Comparison of ENCODE assay signal across 8 cellular contexts in the genomic region with DNA sequence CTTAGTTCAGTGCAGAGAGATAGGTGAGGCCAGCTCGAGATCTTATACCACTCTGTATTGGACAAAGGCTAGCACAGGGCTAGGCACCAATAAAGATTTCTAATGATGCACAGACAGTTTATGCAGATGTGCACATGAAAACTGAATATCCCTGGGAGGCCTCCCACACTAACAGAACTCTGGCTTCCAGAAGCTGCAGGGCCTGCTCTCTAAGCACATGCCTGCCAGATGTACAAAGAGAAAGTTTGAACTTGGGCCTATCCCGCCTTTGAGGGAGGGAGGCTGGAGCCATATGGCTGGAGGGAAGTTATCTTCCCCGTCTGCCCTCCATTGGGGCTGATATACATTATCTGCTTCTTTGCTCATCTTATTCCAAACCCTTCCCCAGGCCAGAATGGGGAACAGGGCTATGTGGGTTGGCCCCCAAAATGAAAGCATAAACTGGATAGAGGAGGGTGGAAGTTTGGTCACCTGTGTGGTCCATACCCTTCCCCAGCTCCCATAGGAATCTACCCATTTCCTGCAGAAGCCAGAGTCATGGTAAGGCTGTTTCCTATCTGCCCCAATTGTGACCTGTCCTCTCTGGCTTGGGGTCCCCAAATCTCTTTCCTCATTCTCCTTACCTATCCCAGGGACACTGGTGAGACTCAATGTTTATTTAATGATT. TPM values are rescaled to one million over a fixed set of nuclear protein-coding genes. Genes with fewer than 3 reads are reported as not detected.
DNase-seq lines count a peak whose midpoint lies in the region; ATAC-seq, FAIRE-seq and TF ChIP-seq lines count a peak whose summit lies in the region.

No MANE protein-coding gene starts in this region.

- DNase-seq in activated naive CD4-positive, alpha-beta T cell treated with anti-CD3 and anti-CD28 coated beads, Interleukin-2, amount 10 ng/mL, durations not matched to agents 7 days and 5 days: no peak
- no peak for DNase-seq in activated naive CD4-positive, alpha-beta T cell treated with anti-CD3 and anti-CD28 coated beads, Interleukin-2, amount 50 U/mL, for 16 hours
- DNase-seq in ascending aorta (ENCODE audit: low spot score in 2 of 2): no peak
- DNase-seq in HepG2 (ENCODE audit: low spot score): no peak
- DNase-seq in type B pancreatic cell (ENCODE audit: extremely low spot score, unreplicated experiment): no peak
- DNase-seq in stimulated activated naive CD4-positive, alpha-beta T cell (lab: John Stamatoyannopoulos, UW): no peak
- DNase-seq in NCI-H1092 treated with DMSO at 0.1 percent for 48 hours (lab: John Stamatoyannopoulos, UW): no peak

- peak in 1 of 2 experiments; percentile 48; a peak in 1 of 4 replicates for TF ChIP-seq POLR2A in HepG2 (IDR thresholded peaks at IDR 0.05; ENCODE audit: insufficient read depth in 1 of 2, low read depth in 2 of 2, low read length in 2 of 2)

- peaks cover 25% of the 10 kb centered on the region for H3K79me2 ChIP-seq in HepG2 (ENCODE audit: insufficient read depth, low read length)

- H3K36me3 ChIP-seq in ascending aorta (no peaks in the 10 kb centered on the region), HepG2 (replicated peaks in 1 of 2; ENCODE audit: control insufficient read depth in 1 of 2, insufficient read depth in 2 of 2, low read length in 2 of 2) (no peaks in the 10 kb centered on the region)

- H2AFZ ChIP-seq in HepG2 (ENCODE audit: low read length): no peak overlapping the region

- POLR2A ChIA-PET in HepG2 (lab: Yijun Ruan, JAX): interaction anchor here (1.0 to 9.0 kb wide), 4 partner anchors 15 to 33 kb away, joined by 3 to 141 read pairs (median 12); no protein-coding TSS in a partner anchor

- no peaks in the 10 kb centered on the region for H3K36me3 Mint-ChIP-seq in activated naive CD4-positive, alpha-beta T cell treated with anti-CD3 and anti-CD28 coated beads, Interleukin-2, amount 10 ng/mL, durations not matched to agents 7 days and 5 days
- H3K36me3 Mint-ChIP-seq in type B pancreatic cell: no peaks in the 10 kb centered on the region

- CTCF ChIA-PET in activated naive CD4-positive, alpha-beta T cell treated with anti-CD3 and anti-CD28 coated beads, Interleukin-2, amount 10 ng/mL, durations not matched to agents 7 days and 5 days (lab: Charles Lee): interaction anchor here (1.2 to 11.9 kb wide), 5 partner anchors 13 to 77 kb away, joined by 5 to 140 read pairs (median 45); no protein-coding TSS in a partner anchor
- CTCF ChIA-PET in HepG2 (lab: Yijun Ruan, JAX; ENCODE audit: low intra/inter-chr PET ratio, low total read pairs): interaction anchor here (1.4 to 3.8 kb wide), 2 partner anchors 24 to 46 kb away, joined by 3 to 45 read pairs; no protein-coding TSS in a partner anchor

- peaks cover 70% of the 10 kb centered on the region for H3K27me3 Mint-ChIP-seq in activated naive CD4-positive, alpha-beta T cell treated with anti-CD3 and anti-CD28 coated beads, Interleukin-2, amount 10 ng/mL, durations not matched to agents 7 days and 5 days
- peaks cover 36% of the 10 kb centered on the region for H3K27me3 Mint-ChIP-seq in type B pancreatic cell

- H3K27ac Mint-ChIP-seq in activated naive CD4-positive, alpha-beta T cell treated with anti-CD3 and anti-CD28 coated beads, Interleukin-2, amount 10 ng/mL, durations not matched to agents 7 days and 5 days: peak overlapping the region; percentile 33
- H3K27ac Mint-ChIP-seq in type B pancreatic cell: peak overlapping the region; percentile 85

- H3K4me1 ChIP-seq in ascending aorta (peaks cover 15 to 46% of the 10 kb centered on the region in 2 donors), HepG2 (ENCODE audit: insufficient read depth, low read length) (peaks cover 34% of the 10 kb centered on the region)

- H3K27me3 ChIP-seq in ascending aorta: no peaks in the 10 kb centered on the region
- peaks cover 2 to 5% of the 10 kb centered on the region in 2 experiments; a peak in 3 of 5 replicates for H3K27me3 ChIP-seq in HepG2 (ENCODE audit: control insufficient read depth in 1 of 2, insufficient read depth in 2 of 2, low read length in 2 of 2)

- H3K27ac ChIP-seq in ascending aorta (peak overlapping the region; percentile 74 to 82), HepG2 (ENCODE audit: extremely low read length, insufficient read depth, low read length) (peak overlapping the region; percentile 81)

- H3K9ac ChIP-seq in HepG2 (ENCODE audit: insufficient read depth, low read depth, low read length): peak overlapping the region; percentile 57

- no peaks in the 10 kb centered on the region for H3K9me3 Mint-ChIP-seq in activated naive CD4-positive, alpha-beta T cell treated with anti-CD3 and anti-CD28 coated beads, Interleukin-2, amount 10 ng/mL, durations not matched to agents 7 days and 5 days
- no peaks in the 10 kb centered on the region for H3K9me3 Mint-ChIP-seq in type B pancreatic cell

- TF ChIP-seq EP300 in HepG2 (IDR thresholded peaks at IDR 0.05; ENCODE audit: low read depth in 2 of 2, low read length in 2 of 2) (no peak), HepG2 (CRISPR knock-in tag; IDR thresholded peaks at IDR 0.05; ENCODE audit: borderline replicate concordance) (no peak)

- in situ Hi-C loops in HepG2 (cut with HindIII; ENCODE audit: extremely low pct_ligation_motif_present, low pct_unique_long_range_greater_than_20kb): loop anchor here (5.0 kb wide), 1 partner anchor 33 kb away; a partner anchor contains a TSS

- H3K4me1 Mint-ChIP-seq in activated naive CD4-positive, alpha-beta T cell treated with anti-CD3 and anti-CD28 coated beads, Interleukin-2, amount 10 ng/mL, durations not matched to agents 7 days and 5 days: peaks cover 43% of the 10 kb centered on the region
- H3K4me1 Mint-ChIP-seq in type B pancreatic cell (ENCODE audit: unreplicated experiment): peaks cover 27% of the 10 kb centered on the region

- peak overlapping the region; percentile 99 for H3K4me2 ChIP-seq in HepG2 (ENCODE audit: low read depth, low read length)

- H3K9me3 ChIP-seq in ascending aorta: no peaks in the 10 kb centered on the region
- no peaks in the 10 kb centered on the region for H3K9me3 ChIP-seq in HepG2 (ENCODE audit: low read length)

- no peak for TF ChIP-seq CTCF in ascending aorta (IDR thresholded peaks at IDR 0.05)
- no peak for TF ChIP-seq CTCF in HepG2 (CRISPR knock-in tag; IDR thresholded peaks at IDR 0.05)
- no peak for TF ChIP-seq CTCF in type B pancreatic cell (conservative IDR thresholded peaks at IDR 0.05)

- WGBS in HepG2 (ENCODE audit: low lambda C conversion rate): 79% methylated on average over 3 of the region's 3 CpGs

- BruUV-seq in HepG2 (replicated peaks; lab: Mats Ljungman, UMichigan): no TSS peak

- no peak for FAIRE-seq in HepG2 (lab: Jason Lieb, UNC)

- intact Hi-C loops in ascending aorta (cut with DNase I) (loop anchor here (1.0 to 10.0 kb wide), 4 partner anchors 13 to 989 kb away; a partner anchor contains a TSS), HepG2 (cut with micrococcal nuclease; ENCODE audit: unreplicated experiment) (loop anchor here (1.0 to 5.0 kb wide), 3 partner anchors 24 to 47 kb away; a partner anchor contains a TSS)

- H3K4me3 Mint-ChIP-seq in activated naive CD4-positive, alpha-beta T cell treated with anti-CD3 and anti-CD28 coated beads, Interleukin-2, amount 10 ng/mL, durations not matched to agents 7 days and 5 days: no peak overlapping the region
- H3K4me3 Mint-ChIP-seq in type B pancreatic cell: peak overlapping the region; percentile 92

- TF ChIP-seq RAD21 in HepG2 (CRISPR knock-in tag; IDR thresholded peaks at IDR 0.05): no peak

- ATAC-seq in HepG2 (no peak), HG02840 (IDR thresholded peaks at IDR 0.05; ENCODE audit: low FRiP score, unreplicated experiment) (no peak)

- H3K4me3 ChIP-seq in ascending aorta (peak overlapping the region; percentile 61 to 64), HepG2 (replicated peaks in 1 of 3; ENCODE audit: insufficient read depth in 1 of 3, low read depth in 2 of 3, low read length in 3 of 3) (peak overlapping the region; percentile 60 to 81 (median 62); a peak in 5 of 6 replicates)

- H4K20me1 ChIP-seq in HepG2 (ENCODE audit: insufficient read depth, low read length): no peaks in the 10 kb centered on the region

RNA-seq across cellular contexts. Expression of a gene that starts 3.8 kb away (rescaled TPM):
- 5.7 TPM for total RNA-seq in ascending aorta
- total RNA-seq in HepG2 (2016; rRNA removed; fragmentation: Illumina TruSeq; extraction: Trizol): 18.0 and 27.7 TPM in 2 replicates
- total RNA-seq in HepG2 (2016; cell fraction: cytosol; rRNA removed; fragmentation: Illumina TruSeq; extraction: Trizol; ENCODE audit: low read depth): 8.5 and 8.9 TPM in 2 replicates
- 14.9 and 26.2 TPM in 2 replicates for total RNA-seq in HepG2 (2016; cell fraction: insoluble cytoplasmic fraction; rRNA removed; fragmentation: Illumina TruSeq; extraction: Trizol)
- 21.1 and 23.2 TPM in 2 replicates for total RNA-seq in HepG2 (2016; cell fraction: membrane; rRNA removed; fragmentation: Illumina TruSeq; extraction: Trizol)
- total RNA-seq in HepG2 (2016; cell fraction: nucleus; rRNA removed; fragmentation: Illumina TruSeq; extraction: Trizol): 32.0 and 35.5 TPM in 2 replicates
- polyA plus RNA-seq in HepG2 (2011; rRNA removed): 16.7 and 16.8 TPM in 2 replicates
- polyA plus RNA-seq in HepG2 (2011; cell fraction: cytosol; rRNA removed): 12.0 and 21.9 TPM in 2 replicates
- polyA plus RNA-seq in HepG2 (2011; cell fraction: nucleus; rRNA removed): 46.9 and 60.7 TPM in 2 replicates
- 10.6 and 15.7 TPM in 2 replicates for polyA plus RNA-seq in HepG2 (2012)
- polyA plus RNA-seq in HepG2 (2016; cell fraction: cytosol; fragmentation: Illumina TruSeq; extraction: Trizol; ENCODE audit: low read depth): 6.1 and 8.0 TPM in 2 replicates
- polyA plus RNA-seq in HepG2 (2016; cell fraction: insoluble cytoplasmic fraction; fragmentation: Illumina TruSeq; extraction: Trizol; ENCODE audit: low read depth): 14.9 and 20.6 TPM in 2 replicates
- 16.2 and 17.5 TPM in 2 replicates for polyA plus RNA-seq in HepG2 (2016; cell fraction: membrane; fragmentation: Illumina TruSeq; extraction: Trizol; ENCODE audit: low read depth)
- 52.2 and 57.1 TPM in 2 replicates for polyA plus RNA-seq in HepG2 (2016; cell fraction: nucleus; fragmentation: Illumina TruSeq; extraction: Trizol; ENCODE audit: insufficient read depth, low read depth)
- polyA minus RNA-seq in HepG2 (2011; rRNA and poly(A)+ RNA removed; ENCODE audit: low replicate concordance): 32.5 and 65.2 TPM in 2 replicates
- polyA minus RNA-seq in HepG2 (2011; cell fraction: cytosol; rRNA and poly(A)+ RNA removed): 8.6 and 15.6 TPM in 2 replicates
- 36.6 and 46.4 TPM in 2 replicates for polyA minus RNA-seq in HepG2 (2011; cell fraction: nucleus; rRNA and poly(A)+ RNA removed)
- 6.9 and 17.1 TPM in 2 replicates for total RNA-seq in type B pancreatic cell (ENCODE audit: low replicate concordance)

RNA-seq across cellular contexts. Expression of a gene that starts 34.6 kb away (rescaled TPM):
- 72.4 TPM for total RNA-seq in ascending aorta
- 11.9 and 16.8 TPM in 2 replicates for total RNA-seq in HepG2 (2016; rRNA removed; fragmentation: Illumina TruSeq; extraction: Trizol)
- total RNA-seq in HepG2 (2016; cell fraction: cytosol; rRNA removed; fragmentation: Illumina TruSeq; extraction: Trizol; ENCODE audit: low read depth): 2.4 and 4.1 TPM in 2 replicates
- 10.6 and 15.0 TPM in 2 replicates for total RNA-seq in HepG2 (2016; cell fraction: insoluble cytoplasmic fraction; rRNA removed; fragmentation: Illumina TruSeq; extraction: Trizol)
- total RNA-seq in HepG2 (2016; cell fraction: membrane; rRNA removed; fragmentation: Illumina TruSeq; extraction: Trizol): 9.3 and 10.0 TPM in 2 replicates
- total RNA-seq in HepG2 (2016; cell fraction: nucleus; rRNA removed; fragmentation: Illumina TruSeq; extraction: Trizol): 18.9 and 21.6 TPM in 2 replicates
- polyA plus RNA-seq in HepG2 (2011; rRNA removed): 71.5 and 86.1 TPM in 2 replicates
- 38.5 and 39.6 TPM in 2 replicates for polyA plus RNA-seq in HepG2 (2011; cell fraction: cytosol; rRNA removed)
- 337 and 354 TPM in 2 replicates for polyA plus RNA-seq in HepG2 (2011; cell fraction: nucleus; rRNA removed)
- polyA plus RNA-seq in HepG2 (2012): 24.0 and 38.4 TPM in 2 replicates
- 3.0 and 4.5 TPM in 2 replicates for polyA plus RNA-seq in HepG2 (2016; cell fraction: cytosol; fragmentation: Illumina TruSeq; extraction: Trizol; ENCODE audit: low read depth)
- 14.7 and 15.8 TPM in 2 replicates for polyA plus RNA-seq in HepG2 (2016; cell fraction: insoluble cytoplasmic fraction; fragmentation: Illumina TruSeq; extraction: Trizol; ENCODE audit: low read depth)
- 9.2 and 10.1 TPM in 2 replicates for polyA plus RNA-seq in HepG2 (2016; cell fraction: membrane; fragmentation: Illumina TruSeq; extraction: Trizol; ENCODE audit: low read depth)
- polyA plus RNA-seq in HepG2 (2016; cell fraction: nucleus; fragmentation: Illumina TruSeq; extraction: Trizol; ENCODE audit: insufficient read depth, low read depth): 49.5 and 57.7 TPM in 2 replicates
- 78.6 and 219 TPM in 2 replicates for polyA minus RNA-seq in HepG2 (2011; rRNA and poly(A)+ RNA removed; ENCODE audit: low replicate concordance)
- 20.9 and 30.7 TPM in 2 replicates for polyA minus RNA-seq in HepG2 (2011; cell fraction: cytosol; rRNA and poly(A)+ RNA removed)
- polyA minus RNA-seq in HepG2 (2011; cell fraction: nucleus; rRNA and poly(A)+ RNA removed): 46.2 and 58.2 TPM in 2 replicates
- 15.3 and 25.7 TPM in 2 replicates for total RNA-seq in type B pancreatic cell (ENCODE audit: low replicate concordance)

RNA-seq across cellular contexts. Expression of a gene that starts 34.7 kb away (rescaled TPM):
- 0.53 TPM for total RNA-seq in ascending aorta
- total RNA-seq in HepG2 (2016; rRNA removed; fragmentation: Illumina TruSeq; extraction: Trizol): 0.60 and 0.73 TPM in 2 replicates
- total RNA-seq in HepG2 (2016; cell fraction: cytosol; rRNA removed; fragmentation: Illumina TruSeq; extraction: Trizol; ENCODE audit: low read depth): 0.51 and 0.62 TPM in 2 replicates
- total RNA-seq in HepG2 (2016; cell fraction: insoluble cytoplasmic fraction; rRNA removed; fragmentation: Illumina TruSeq; extraction: Trizol): 0.42 and 1.1 TPM in 2 replicates
- total RNA-seq in HepG2 (2016; cell fraction: membrane; rRNA removed; fragmentation: Illumina TruSeq; extraction: Trizol): 0.40 and 0.65 TPM in 2 replicates
- 1.1 and 1.3 TPM in 2 replicates for total RNA-seq in HepG2 (2016; cell fraction: nucleus; rRNA removed; fragmentation: Illumina TruSeq; extraction: Trizol)
- 0.58 and 0.78 TPM in 2 replicates for polyA plus RNA-seq in HepG2 (2011; rRNA removed)
- 0.42 TPM in 2 replicates for polyA plus RNA-seq in HepG2 (2011; cell fraction: cytosol; rRNA removed)
- polyA plus RNA-seq in HepG2 (2011; cell fraction: nucleus; rRNA removed): 3.9 and 4.2 TPM in 2 replicates
- polyA plus RNA-seq in HepG2 (2012): 1.4 and 1.9 TPM in 2 replicates
- polyA plus RNA-seq in HepG2 (2016; cell fraction: cytosol; fragmentation: Illumina TruSeq; extraction: Trizol; ENCODE audit: low read depth): 0.14 and 0.16 TPM in 2 replicates
- 0.49 and 0.68 TPM in 2 replicates for polyA plus RNA-seq in HepG2 (2016; cell fraction: insoluble cytoplasmic fraction; fragmentation: Illumina TruSeq; extraction: Trizol; ENCODE audit: low read depth)
- 0.29 and 0.30 TPM in 2 replicates for polyA plus RNA-seq in HepG2 (2016; cell fraction: membrane; fragmentation: Illumina TruSeq; extraction: Trizol; ENCODE audit: low read depth)
- 1.2 and 1.4 TPM in 2 replicates for polyA plus RNA-seq in HepG2 (2016; cell fraction: nucleus; fragmentation: Illumina TruSeq; extraction: Trizol; ENCODE audit: insufficient read depth, low read depth)
- polyA minus RNA-seq in HepG2 (2011; rRNA and poly(A)+ RNA removed; ENCODE audit: low replicate concordance): 1.4 and 3.3 TPM in 2 replicates
- polyA minus RNA-seq in HepG2 (2011; cell fraction: cytosol; rRNA and poly(A)+ RNA removed): 0.49 TPM in 1 of 2 replicates, not detected in the other
- polyA minus RNA-seq in HepG2 (2011; cell fraction: nucleus; rRNA and poly(A)+ RNA removed): 1.2 and 1.3 TPM in 2 replicates
- total RNA-seq in type B pancreatic cell (ENCODE audit: low replicate concordance): 1.4 and 2.0 TPM in 2 replicates
